ENCODE assay signal across 7 cellular contexts in genomic region chr9:131739192-131739961, GRCh38.
DNase-seq lines count a peak whose midpoint lies in the region; ATAC-seq, FAIRE-seq and TF ChIP-seq lines count a peak whose summit lies in the region.

No MANE protein-coding gene starts in this region.

- peak; percentile 45 for FAIRE-seq in GM18507 (lab: Jason Lieb, UNC)

- H3K27ac ChIP-seq in SK-N-MC (no peak overlapping the region), brain microvascular endothelial cell (peak overlapping the region; percentile 49)

- H3K4me3 ChIP-seq in SK-N-MC (peak overlapping the region; percentile 92), brain microvascular endothelial cell (ENCODE audit: low read depth, low read length) (peak overlapping the region; percentile 63)

- DNase-seq in GM18507 (ENCODE audit: extremely low spot score, insufficient read length, low read depth): no peak
- DNase-seq in SK-N-MC (ENCODE audit: low read depth, low spot score): no peak
- no peak for DNase-seq in brain microvascular endothelial cell
- peak; percentile 53 for DNase-seq in iPS-NIHi7 (ENCODE audit: extremely low spot score)
- peak; percentile 67 for DNase-seq in stimulated activated CD4-positive, alpha-beta T cell treated with anti-CD3 and anti-CD28 coated beads, Interleukin-15, amount 100 ng/mL, for 24 hours
- no peak for DNase-seq in cerebellar cortex (ENCODE audit: low spot score)

- in situ Hi-C loops in brain microvascular endothelial cell (cut with HindIII; ENCODE audit: low pct_ligation_motif_present, low sequenced_read_pairs): no loop called here

- ATAC-seq in HG02840 (IDR thresholded peaks at IDR 0.05; ENCODE audit: low FRiP score, unreplicated experiment): peak; percentile 36

- H3K9me3 ChIP-seq in SK-N-MC (ENCODE audit: low read depth, low read length): no peaks in the 10 kb centered on the region

- H3K9ac ChIP-seq in SK-N-MC (ENCODE audit: insufficient read length): peak overlapping the region; percentile 81

- TF ChIP-seq CTCF in brain microvascular endothelial cell (IDR thresholded peaks at IDR 0.05; ENCODE audit: low read depth, low read length, missing control alignments): no peak

- no peaks in the 10 kb centered on the region for H3K27me3 ChIP-seq in brain microvascular endothelial cell (replicated peaks)

- H3K36me3 ChIP-seq in SK-N-MC (ENCODE audit: insufficient read depth, low read length) (no peaks in the 10 kb centered on the region), brain microvascular endothelial cell (replicated peaks) (no peaks in the 10 kb centered on the region)

Comparison
In these comparisons a context has a peak if more than half of its experiments do, and no peak if none do; other contexts are left out.
1. DNase-seq: peak in iPS-NIHi7 (single experiment) and stimulated activated CD4-positive, alpha-beta T cell treated with anti-CD3 and anti-CD28 coated beads, Interleukin-15, amount 100 ng/mL, for 24 hours (single experiment); none in GM18507 (single experiment), SK-N-MC (single experiment), brain microvascular endothelial cell (single experiment) and cerebellar cortex (single experiment).